Comparison of ENCODE assay signal across 8 cellular contexts in the genomic region with DNA sequence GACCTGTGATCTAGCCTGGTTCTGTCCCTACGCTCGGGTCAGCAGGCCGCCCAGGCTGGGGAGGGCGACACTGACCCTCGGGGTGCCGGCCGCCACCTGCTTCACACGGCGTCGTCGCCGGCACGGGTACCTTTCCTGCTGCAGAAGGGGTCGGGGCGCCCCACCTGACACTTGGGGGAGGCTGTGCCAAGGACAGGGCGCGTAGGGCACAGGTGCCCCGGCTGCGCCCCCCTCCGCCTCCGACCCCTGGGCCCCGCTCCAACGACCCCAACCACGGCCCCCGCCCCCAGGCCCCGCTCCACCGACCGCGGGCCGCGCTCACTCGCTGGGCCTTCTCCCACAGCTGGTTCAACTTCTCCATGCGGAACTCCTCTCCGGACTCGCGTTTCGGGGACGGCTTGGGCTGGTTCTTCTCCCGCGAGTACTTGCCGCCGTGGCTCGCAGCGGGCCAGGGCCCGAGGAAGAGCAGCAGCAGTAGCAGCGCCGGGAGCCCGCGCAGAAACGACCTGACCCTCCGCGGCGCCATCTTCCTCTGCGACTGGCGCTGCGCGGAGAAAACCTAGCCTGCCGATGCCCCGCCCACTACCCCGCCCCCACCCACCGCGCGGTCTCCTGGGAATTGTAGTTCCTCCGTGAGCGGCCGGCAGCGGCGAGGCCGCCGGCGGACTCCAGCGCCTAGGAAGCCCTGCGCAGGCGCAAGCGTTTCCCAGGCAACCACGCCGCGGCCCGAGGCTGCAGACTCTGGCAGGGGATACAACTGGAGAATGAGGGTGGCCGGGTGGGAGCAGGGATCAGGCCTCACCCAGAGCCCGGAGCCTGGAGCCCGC. TPM values are rescaled to one million over a fixed set of nuclear protein-coding genes. Genes with fewer than 3 reads are reported as not detected.
DNase-seq lines count a peak whose midpoint lies in the region; ATAC-seq and TF ChIP-seq lines count a peak whose summit lies in the region.

A gene with protein sequence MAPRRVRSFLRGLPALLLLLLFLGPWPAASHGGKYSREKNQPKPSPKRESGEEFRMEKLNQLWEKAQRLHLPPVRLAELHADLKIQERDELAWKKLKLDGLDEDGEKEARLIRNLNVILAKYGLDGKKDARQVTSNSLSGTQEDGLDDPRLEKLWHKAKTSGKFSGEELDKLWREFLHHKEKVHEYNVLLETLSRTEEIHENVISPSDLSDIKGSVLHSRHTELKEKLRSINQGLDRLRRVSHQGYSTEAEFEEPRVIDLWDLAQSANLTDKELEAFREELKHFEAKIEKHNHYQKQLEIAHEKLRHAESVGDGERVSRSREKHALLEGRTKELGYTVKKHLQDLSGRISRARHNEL (minus strand): TSS at position 536 of the 827 bp plus-strand sequence. CDS start 10 bp downstream, at position 526.

- H3K27me3 Mint-ChIP-seq in activated B cell treated with CpG ODN at 0.5 μM for 24 hours = no peaks in the 10 kb centered on the region

- H3K36me3 ChIP-seq in A673 (ENCODE audit: insufficient read depth, low read length, poor library complexity, severe bottlenecking) = peaks cover 10% of the 10 kb centered on the region

- peak within 1 kb of the TSS; percentile 99 for H3K4me3 Mint-ChIP-seq in activated B cell treated with CpG ODN at 0.5 μM for 24 hours

- peaks cover 7% of the 10 kb centered on the region for H3K4me1 ChIP-seq in A673 (ENCODE audit: insufficient read depth, low read length, poor library complexity, severe bottlenecking)

- H3K4me3 ChIP-seq in A673 (ENCODE audit: low read depth, low read length, poor library complexity, severe bottlenecking) (peak within 1 kb of the TSS; percentile 91), cardiac fibroblast (replicated peaks in 1 of 2; ENCODE audit: low read depth in 2 of 2, low read length in 2 of 2) (peak within 1 kb of the TSS; percentile 89 to 94)

- ATAC-seq in GM18868 (IDR thresholded peaks at IDR 0.05; ENCODE audit: unreplicated experiment) = peak; percentile 90
- peak; percentile 78 for ATAC-seq in HG03108 (IDR thresholded peaks at IDR 0.05; ENCODE audit: unreplicated experiment)
- ATAC-seq in activated B cell treated with CpG ODN at 0.5 μM for 24 hours (ENCODE audit: low read depth) = peak; percentile 89

- intact Hi-C loops in A673 (cut with micrococcal nuclease; ENCODE audit: unreplicated experiment) (no loop called here), activated B cell treated with CpG ODN at 0.5 μM for 24 hours (cut with micrococcal nuclease) (loop anchor here (1.0 to 5.0 kb wide), 4 partner anchors 47 to 715 kb away; a partner anchor contains a TSS)

- no TSS peak for BruUV-seq in A673 (replicated peaks; lab: Mats Ljungman, UMichigan)

- H3K36me3 Mint-ChIP-seq in activated B cell treated with CpG ODN at 0.5 μM for 24 hours (ENCODE audit: low read depth) = peaks cover 19% of the 10 kb centered on the region

- TF ChIP-seq CTCF in A673 (conservative IDR thresholded peaks at IDR 0.05; ENCODE audit: low read depth, low read length) (no peak), activated B cell treated with CpG ODN at 0.5 μM for 24 hours (IDR thresholded peaks at IDR 0.05) (no peak), cardiac fibroblast (IDR thresholded peaks at IDR 0.05; ENCODE audit: low read depth, low read length) (no peak)

- no peaks in the 10 kb centered on the region for H3K9me3 ChIP-seq in A673 (ENCODE audit: low read depth, low read length, poor library complexity, severe bottlenecking)

- peaks cover 42% of the 10 kb centered on the region for H3K4me1 Mint-ChIP-seq in activated B cell treated with CpG ODN at 0.5 μM for 24 hours

- CTCF ChIA-PET in A673 (lab: Charles Lee) (no interaction called here), activated B cell treated with CpG ODN at 0.5 μM for 24 hours (lab: Charles Lee) (no interaction called here)

- DNase-seq in A673 (ENCODE audit: low spot score) = peak; percentile 94
- peak; percentile 83 for DNase-seq in NCI-H2227 treated with DMSO at 0.1 percent for 48 hours (lab: John Stamatoyannopoulos, UW)
- peak; percentile 91 for DNase-seq in activated B cell treated with CpG ODN at 0.5 μM for 24 hours
- peak; percentile 88 to 93 for DNase-seq in cardiac fibroblast (ENCODE audit: low read depth in 2 of 2)
- peak; percentile 92 for DNase-seq in inferior parietal cortex (ENCODE audit: extremely low spot score)
- DNase-seq in stimulated activated CD4-positive, alpha-beta T cell treated with anti-CD3 and anti-CD28 coated beads, Interleukin-12 subunit alpha, Interleukin-12 subunit beta, amount 100 ng/mL, for 24 hours (ENCODE audit: low read depth in 2 of 2) = peak; percentile 75 to 84

- H3K27me3 ChIP-seq in A673 (replicated peaks; ENCODE audit: insufficient read depth, low read depth, low read length, poor library complexity) = peaks cover 7% of the 10 kb centered on the region

- peak within 1 kb of the TSS; percentile 94 for H3K27ac Mint-ChIP-seq in activated B cell treated with CpG ODN at 0.5 μM for 24 hours

- POLR2A ChIA-PET in A673 (lab: Charles Lee; ENCODE audit: low non-redundant PET) = no interaction called here
- POLR2A ChIA-PET in activated B cell treated with CpG ODN at 0.5 μM for 24 hours (lab: Charles Lee) = no interaction called here

- H3K9me3 Mint-ChIP-seq in activated B cell treated with CpG ODN at 0.5 μM for 24 hours = no peaks in the 10 kb centered on the region

- H3K27ac ChIP-seq in A673 (ENCODE audit: low read depth, low read length, poor library complexity, severe bottlenecking) = peak within 1 kb of the TSS; percentile 85

RNA-seq across cellular contexts. Expression of the gene that starts here (rescaled TPM):
- total RNA-seq in A673 (2021) = 171 and 182 TPM in 2 replicates
- total RNA-seq in activated B cell treated with CpG ODN at 0.5 μM for 24 hours = 60.9 and 62.9 TPM in 2 replicates

Comparison
In these comparisons a context has a peak if more than half of its experiments do, and no peak if none do; other contexts are left out.
1. Peak in every context shown above with its lines: DNase-seq, ATAC-seq, H3K4me3 ChIP-seq and H3K27ac ChIP-seq.